Comparison of ENCODE assay signal across 13 cellular contexts in the genomic region with DNA sequence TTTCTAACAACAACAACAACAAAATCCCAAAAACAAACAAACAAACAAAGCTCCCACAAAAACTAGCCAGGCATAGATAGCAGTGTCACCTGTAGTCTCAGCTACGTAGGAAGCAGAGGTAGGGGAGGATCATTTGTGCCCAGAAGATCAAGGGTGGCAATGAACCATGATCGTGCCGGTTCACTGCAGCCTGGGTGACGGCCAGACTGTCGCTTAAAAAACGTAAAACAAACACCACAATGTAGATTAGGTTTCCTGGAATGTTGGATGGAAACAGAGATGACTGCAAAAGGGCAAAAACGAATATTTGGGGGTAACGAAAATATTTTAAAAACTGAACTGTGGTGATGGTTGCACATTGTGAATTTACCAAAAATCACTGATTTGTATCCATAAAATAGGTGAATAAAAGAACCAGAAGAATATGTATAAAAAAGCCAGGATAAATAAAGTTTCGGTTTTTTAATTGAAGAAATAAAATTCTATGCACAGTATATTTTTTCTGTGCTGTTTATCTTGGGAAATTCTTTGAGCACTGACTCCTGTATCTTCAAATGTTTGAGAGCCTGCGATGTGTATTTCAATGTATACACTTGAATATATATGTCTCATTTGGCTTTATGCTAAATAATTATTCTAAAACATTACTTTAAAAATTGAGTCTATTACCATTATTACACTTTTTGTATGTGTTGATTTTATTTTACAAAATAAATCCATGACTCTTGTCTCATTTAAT.
"Had no signal": no experiment of that assay in that cellular context is flagged by ENCODE, and none has a peak within 500 bp of the region (broad histone marks: within the 10 kb centered on the region; RNA-seq: fewer than 3 reads in every experiment).

No MANE protein-coding gene starts in this region.

- ATAC-seq: activated T-cell treated with anti-CD3 and anti-CD28 coated beads, Interleukin-2, amount 50 U/mL, for 4 hours; foreskin keratinocyte; heart right ventricle; pancreas had no signal

- H3K27me3 Mint-ChIP-seq: activated CD4-positive, alpha-beta memory T cell treated with anti-CD3 and anti-CD28 coated beads for 36 hours; activated naive CD8-positive, alpha-beta T cell had no signal

- DNase-seq: activated CD4-positive, alpha-beta memory T cell treated with anti-CD3 and anti-CD28 coated beads for 36 hours; activated CD4-positive, CD25-positive, alpha-beta regulatory T cell treated with anti-CD3 and anti-CD28 coated beads, Interleukin-2, amount 50 U/mL, for 72 hours; activated gamma-delta T cell; activated T-cell treated with anti-CD3 and anti-CD28 coated beads, Interleukin-2, amount 50 U/mL, for 4 hours; amygdala; brain microvascular endothelial cell; esophagus squamous epithelium; foreskin keratinocyte; heart right ventricle; pancreas; stimulated activated CD4-positive, alpha-beta T cell treated with anti-CD3 and anti-CD28 coated beads, Interleukin-15, amount 100 ng/mL, for 24 hours had no signal

- H3K36me3 Mint-ChIP-seq: activated CD4-positive, alpha-beta memory T cell treated with anti-CD3 and anti-CD28 coated beads for 36 hours; activated naive CD8-positive, alpha-beta T cell; mesothelial cell of epicardium had no signal

- H3K4me3 Mint-ChIP-seq: activated CD4-positive, alpha-beta memory T cell treated with anti-CD3 and anti-CD28 coated beads for 36 hours; activated naive CD8-positive, alpha-beta T cell; activated T-cell treated with anti-CD3 and anti-CD28 coated beads, Interleukin-2, amount 50 U/mL, for 4 hours; mesothelial cell of epicardium had no signal

- H3K27ac Mint-ChIP-seq: activated CD4-positive, alpha-beta memory T cell treated with anti-CD3 and anti-CD28 coated beads for 36 hours; activated naive CD8-positive, alpha-beta T cell; mesothelial cell of epicardium had no signal
